12 cellular contexts compared by ENCODE assay signal in genomic region chr22:46596032-46596441, GRCh38. TPM values are rescaled to one million over a fixed set of nuclear protein-coding genes. Genes with fewer than 3 reads are reported as not detected.
DNase-seq lines count a peak whose midpoint lies in the region; ATAC-seq and TF ChIP-seq lines count a peak whose summit lies in the region.
"Had no signal": no experiment of that assay in that cellular context is flagged by ENCODE, and none has a peak within 500 bp of the region (broad histone marks: within the 10 kb centered on the region; RNA-seq: fewer than 3 reads in every experiment).

No MANE protein-coding gene starts in this region.

- CTCF ChIA-PET in HCT116 (lab: Charles Lee): interaction anchor here (2.6 kb wide), 1 partner anchor 32 kb away, joined by 6 read pairs; no protein-coding TSS in a partner anchor

- TF ChIP-seq CTCF in HCT116 (IDR thresholded peaks at IDR 0.05 in 2 of 3, conservative IDR thresholded peaks at IDR 0.05 in 1 of 3; ENCODE audit: borderline replicate concordance in 1 of 3, insufficient read depth in 1 of 3, low read depth in 2 of 3, low read length in 2 of 3): no peak
- no peak for TF ChIP-seq CTCF in lower lobe of right lung (IDR thresholded peaks at IDR 0.05)
- no peak for TF ChIP-seq CTCF in tibial artery (IDR thresholded peaks at IDR 0.05)
- TF ChIP-seq CTCF in testis (IDR thresholded peaks at IDR 0.05): no peak

- WGBS in testis, 2 donors: 70 to 81% methylated on average over 10 of the region's 10 CpGs

- H3K9me2 ChIP-seq in HCT116 (ENCODE audit: insufficient read depth): no peaks in the 10 kb centered on the region

- H3K27me3 ChIP-seq in HCT116 (ENCODE audit: insufficient read depth, low read length): no peaks in the 10 kb centered on the region
- no peaks in the 10 kb centered on the region for H3K27me3 ChIP-seq in lower lobe of right lung (ENCODE audit: low read depth)
- H3K27me3 ChIP-seq in tibial artery: no peaks in the 10 kb centered on the region
- H3K27me3 ChIP-seq in testis: no peaks in the 10 kb centered on the region
- H3K27me3 ChIP-seq: cardiac muscle cell, SJSA1 had no signal

- no peak for TF ChIP-seq RAD21 in HCT116 (IDR thresholded peaks at IDR 0.05; ENCODE audit: low read depth)

- DNase-seq in HCT116 (ENCODE audit: low read depth, low spot score) (no peak), lower lobe of right lung (peak; percentile 50), tibial artery (peak; percentile 71 to 89), testis (no peak)
- DNase-seq in activated CD4-positive, CD25-positive, alpha-beta regulatory T cell (lab: John Stamatoyannopoulos, UW): no peak
- DNase-seq: activated effector memory CD4-positive, alpha-beta T cell treated with anti-CD3 and anti-CD28 coated beads, Interleukin-2, amount 50 U/mL, for 16 hours; natural killer cell; stimulated activated CD4-positive, alpha-beta T cell treated with anti-CD3 and anti-CD28 coated beads, Interleukin-15, amount 100 ng/mL, for 24 hours had no signal

- H3K9me3 Mint-ChIP-seq in dendritic cell treated with granulocyte-macrophage colony-stimulating factor and Interleukin-4, amounts not matched to agents 40 ng/mL and 50 ng/mL, for 4 days: no peaks in the 10 kb centered on the region
- H3K9me3 Mint-ChIP-seq: natural killer cell had no signal

- peak overlapping the region; percentile 90 for H3K27ac Mint-ChIP-seq in dendritic cell treated with granulocyte-macrophage colony-stimulating factor and Interleukin-4, amounts not matched to agents 40 ng/mL and 50 ng/mL, for 4 days

- no peak overlapping the region for H3K4me3 Mint-ChIP-seq in dendritic cell treated with granulocyte-macrophage colony-stimulating factor and Interleukin-4, amounts not matched to agents 40 ng/mL and 50 ng/mL, for 4 days
- H3K4me3 Mint-ChIP-seq: natural killer cell had no signal

- TF ChIP-seq POLR2A in HCT116 (IDR thresholded peaks at IDR 0.05; ENCODE audit: borderline replicate concordance, extremely low read depth, insufficient read depth, insufficient read length): no peak
- no peak for TF ChIP-seq POLR2A in testis (IDR thresholded peaks at IDR 0.05)

- POLR2A ChIA-PET in HCT116 (lab: Charles Lee): no interaction called here

- H3K27ac ChIP-seq in HCT116 (ENCODE audit: low read depth, low read length): no peak overlapping the region; the same call in 1 of the 2 replicates
- H3K27ac ChIP-seq in lower lobe of right lung: no peak overlapping the region
- H3K27ac ChIP-seq in tibial artery: no peak overlapping the region
- no peak overlapping the region for H3K27ac ChIP-seq in testis
- H3K27ac ChIP-seq: cardiac muscle cell, SJSA1 had no signal

- H3K4me3 ChIP-seq in HCT116 (replicated peaks in 1 of 2; ENCODE audit: low read depth in 1 of 2, low read length in 2 of 2): no peak overlapping the region
- no peak overlapping the region for H3K4me3 ChIP-seq in lower lobe of right lung
- H3K4me3 ChIP-seq in tibial artery: no peak overlapping the region
- H3K4me3 ChIP-seq in testis: no peak overlapping the region
- H3K4me3 ChIP-seq: cardiac muscle cell, SJSA1 had no signal

- H2AFZ ChIP-seq in HCT116 (ENCODE audit: low read depth, low read length, poor library complexity, severe bottlenecking): no peak overlapping the region

- H3K9ac ChIP-seq in HCT116 (ENCODE audit: low read length): no peak overlapping the region

- H3K9me3 ChIP-seq in HCT116 (ENCODE audit: control insufficient read depth in 1 of 2, insufficient read depth in 1 of 2, low read depth in 1 of 2, low read length in 2 of 2) (no peaks in the 10 kb centered on the region), lower lobe of right lung (no peaks in the 10 kb centered on the region), tibial artery (no peaks in the 10 kb centered on the region), testis (no peaks in the 10 kb centered on the region)
- H3K9me3 ChIP-seq: SJSA1 had no signal

- H3K27me3 Mint-ChIP-seq in dendritic cell treated with granulocyte-macrophage colony-stimulating factor and Interleukin-4, amounts not matched to agents 40 ng/mL and 50 ng/mL, for 4 days: no peaks in the 10 kb centered on the region

- H3K36me3 ChIP-seq in HCT116 (ENCODE audit: control insufficient read depth in 1 of 2, insufficient read depth in 2 of 2, low read length in 2 of 2): no peaks in the 10 kb centered on the region
- no peaks in the 10 kb centered on the region for H3K36me3 ChIP-seq in lower lobe of right lung
- H3K36me3 ChIP-seq in tibial artery: no peaks in the 10 kb centered on the region
- H3K36me3 ChIP-seq in testis (ENCODE audit: low read depth, missing control alignments): no peaks in the 10 kb centered on the region
- H3K36me3 ChIP-seq: cardiac muscle cell, SJSA1 had no signal

- no TSS peak for BruUV-seq in HCT116 (replicated peaks; lab: Mats Ljungman, UMichigan)

- no peaks in the 10 kb centered on the region for H4K20me1 ChIP-seq in HCT116 (ENCODE audit: insufficient read depth)

- intact Hi-C loops in HCT116 (cut with micrococcal nuclease): no loop called here
- intact Hi-C loops in dendritic cell treated with granulocyte-macrophage colony-stimulating factor and Interleukin-4, amounts not matched to agents 40 ng/mL and 50 ng/mL, for 4 days (cut with micrococcal nuclease): no loop called here
- intact Hi-C loops in lower lobe of right lung (cut with DNase I): no loop called here
- intact Hi-C loops in tibial artery (cut with DNase I; ENCODE audit: low total_unique reads): no loop called here
- intact Hi-C loops in testis (cut with DNase I; ENCODE audit: low total_unique reads): no loop called here

- H3K4me1 Mint-ChIP-seq in dendritic cell treated with granulocyte-macrophage colony-stimulating factor and Interleukin-4, amounts not matched to agents 40 ng/mL and 50 ng/mL, for 4 days (ENCODE audit: low read depth): peaks cover 100% of the 10 kb centered on the region

- RAD21 ChIA-PET in HCT116 (lab: Charles Lee; ENCODE audit: low non-redundant PET in 1 of 2, low total read pairs in 2 of 2, uncharacterized antibody in 2 of 2, unreplicated experiment in 2 of 2): no interaction called here

- H3K79me2 ChIP-seq in HCT116 (ENCODE audit: insufficient read depth, low read length): no peaks in the 10 kb centered on the region

- H3K4me1 ChIP-seq in HCT116 (ENCODE audit: control insufficient read depth in 1 of 2, insufficient read depth in 2 of 2, low read length in 2 of 2) (peaks cover 20 to 23% of the 10 kb centered on the region in 2 experiments), lower lobe of right lung (peaks cover 57% of the 10 kb centered on the region), tibial artery (peaks cover 0 to 20% (median 15%) of the 10 kb centered on the region in 4 donors), testis (peaks cover 5% of the 10 kb centered on the region)

- H3K4me2 ChIP-seq in HCT116 (ENCODE audit: low read length): peak overlapping the region; percentile 79

- ATAC-seq in HCT116: no peak
- ATAC-seq in lower lobe of right lung: no peak
- ATAC-seq in GM21576 (IDR thresholded peaks at IDR 0.05; ENCODE audit: unreplicated experiment): no peak
- ATAC-seq: natural killer cell had no signal

- peaks cover 38% of the 10 kb centered on the region for H3K36me3 Mint-ChIP-seq in dendritic cell treated with granulocyte-macrophage colony-stimulating factor and Interleukin-4, amounts not matched to agents 40 ng/mL and 50 ng/mL, for 4 days (ENCODE audit: low read depth)
- H3K36me3 Mint-ChIP-seq: natural killer cell had no signal

TF ChIP-seq in HCT116, 20 proteins besides CTCF, POLR2A, EP300 and RAD21:
- TF ChIP-seq EZH2phosphoT487 (IDR thresholded peaks at IDR 0.05; ENCODE audit: borderline replicate concordance) (no peak), ZBTB33 (IDR thresholded peaks at IDR 0.05; ENCODE audit: extremely low read depth, insufficient replicate concordance, low read length) (no peak)
TF ChIP-seq in HCT116: peak in this region for 0.

RNA-seq across cellular contexts. Expression of gene GRAMD4, which starts 24.1 kb away (rescaled TPM):
- total RNA-seq in HCT116 (2021; ENCODE audit: unreplicated experiment) (25.8 TPM), lower lobe of right lung (58.1 TPM), testis (10 to 100 TPM; 61.2 to 81.5 TPM)
- 11.4 and 13.3 TPM in 2 replicates for polyA plus RNA-seq in HCT116 (2012)
- polyA plus RNA-seq in testis (ENCODE audit: insufficient read depth, low read depth, low replicate concordance): 20.8 TPM

RNA-seq across cellular contexts. Expression of gene CELSR1, which starts 58.6 kb away (rescaled TPM):
- total RNA-seq in HCT116 (2021; ENCODE audit: unreplicated experiment) (19.6 TPM), lower lobe of right lung (51.8 TPM), testis (10 to 100 TPM; 13.8 to 21.5 TPM)
- polyA plus RNA-seq in HCT116 (2012): 21.9 and 26.8 TPM in 2 replicates
- polyA plus RNA-seq in testis (ENCODE audit: insufficient read depth, low read depth, low replicate concordance): 5.6 TPM

Comparison
In these comparisons a context has a peak if more than half of its experiments do, and no peak if none do; other contexts are left out.
1. DNase-seq: peak in lower lobe of right lung (single experiment) and tibial artery (2 of 2); none in HCT116 (single experiment), activated CD4-positive, CD25-positive, alpha-beta regulatory T cell (0 of 4) and testis (single experiment).